In the genomic region with DNA sequence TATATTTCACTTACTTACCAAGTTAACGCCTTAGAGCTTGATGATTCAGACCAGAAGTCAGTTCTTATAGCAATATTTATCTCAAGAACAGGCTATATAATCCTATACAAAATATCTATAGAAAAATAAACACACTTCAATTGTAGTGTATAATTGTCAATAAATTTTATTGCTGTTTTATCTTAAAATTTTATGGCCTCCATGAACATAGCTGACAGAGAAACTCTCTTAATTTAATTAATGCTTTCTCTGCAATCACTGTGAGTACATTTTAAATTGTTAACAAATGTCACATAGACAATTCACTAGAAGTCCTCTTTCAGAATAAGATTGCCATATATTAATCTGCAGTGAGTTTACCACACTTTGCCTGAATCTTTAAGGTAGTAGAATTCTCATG, we compare ENCODE assay signal across 1 cellular context.
TF ChIP-seq lines count a peak whose summit lies in the region.

No MANE protein-coding gene starts in this region.

TF ChIP-seq in HEK293, 187 proteins besides CTCF, POLR2A, EP300 and RAD21 (continued from another document and continues in another):
- TF ChIP-seq, protein P1, sequence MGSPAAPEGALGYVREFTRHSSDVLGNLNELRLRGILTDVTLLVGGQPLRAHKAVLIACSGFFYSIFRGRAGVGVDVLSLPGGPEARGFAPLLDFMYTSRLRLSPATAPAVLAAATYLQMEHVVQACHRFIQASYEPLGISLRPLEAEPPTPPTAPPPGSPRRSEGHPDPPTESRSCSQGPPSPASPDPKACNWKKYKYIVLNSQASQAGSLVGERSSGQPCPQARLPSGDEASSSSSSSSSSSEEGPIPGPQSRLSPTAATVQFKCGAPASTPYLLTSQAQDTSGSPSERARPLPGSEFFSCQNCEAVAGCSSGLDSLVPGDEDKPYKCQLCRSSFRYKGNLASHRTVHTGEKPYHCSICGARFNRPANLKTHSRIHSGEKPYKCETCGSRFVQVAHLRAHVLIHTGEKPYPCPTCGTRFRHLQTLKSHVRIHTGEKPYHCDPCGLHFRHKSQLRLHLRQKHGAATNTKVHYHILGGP (tag by site-specific recombination; IDR thresholded peaks at IDR 0.05) = peak; percentile 82
- TF ChIP-seq ZEB2 (tag by site-specific recombination; IDR thresholded peaks at IDR 0.05) = peak; percentile 64
- TF ChIP-seq, protein P2, sequence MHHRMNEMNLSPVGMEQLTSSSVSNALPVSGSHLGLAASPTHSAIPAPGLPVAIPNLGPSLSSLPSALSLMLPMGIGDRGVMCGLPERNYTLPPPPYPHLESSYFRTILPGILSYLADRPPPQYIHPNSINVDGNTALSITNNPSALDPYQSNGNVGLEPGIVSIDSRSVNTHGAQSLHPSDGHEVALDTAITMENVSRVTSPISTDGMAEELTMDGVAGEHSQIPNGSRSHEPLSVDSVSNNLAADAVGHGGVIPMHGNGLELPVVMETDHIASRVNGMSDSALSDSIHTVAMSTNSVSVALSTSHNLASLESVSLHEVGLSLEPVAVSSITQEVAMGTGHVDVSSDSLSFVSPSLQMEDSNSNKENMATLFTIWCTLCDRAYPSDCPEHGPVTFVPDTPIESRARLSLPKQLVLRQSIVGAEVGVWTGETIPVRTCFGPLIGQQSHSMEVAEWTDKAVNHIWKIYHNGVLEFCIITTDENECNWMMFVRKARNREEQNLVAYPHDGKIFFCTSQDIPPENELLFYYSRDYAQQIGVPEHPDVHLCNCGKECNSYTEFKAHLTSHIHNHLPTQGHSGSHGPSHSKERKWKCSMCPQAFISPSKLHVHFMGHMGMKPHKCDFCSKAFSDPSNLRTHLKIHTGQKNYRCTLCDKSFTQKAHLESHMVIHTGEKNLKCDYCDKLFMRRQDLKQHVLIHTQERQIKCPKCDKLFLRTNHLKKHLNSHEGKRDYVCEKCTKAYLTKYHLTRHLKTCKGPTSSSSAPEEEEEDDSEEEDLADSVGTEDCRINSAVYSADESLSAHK (tag by site-specific recombination; IDR thresholded peaks at IDR 0.05) = peak; percentile 57; the same call in 1 of the 2 replicates
- TF ChIP-seq ZNF433 (tag by site-specific recombination; IDR thresholded peaks at IDR 0.05; ENCODE audit: low read depth) = no peak
- no peak for TF ChIP-seq ZNF324 (tag by site-specific recombination; IDR thresholded peaks at IDR 0.05)
- TF ChIP-seq BCL11B (tag by site-specific recombination; IDR thresholded peaks at IDR 0.05; ENCODE audit: low read depth) = peak; percentile 88
- no peak for TF ChIP-seq ZNF76 (tag by site-specific recombination; IDR thresholded peaks at IDR 0.05; ENCODE audit: borderline replicate concordance, low read depth)
- TF ChIP-seq SP3 (tag by site-specific recombination; IDR thresholded peaks at IDR 0.05) = no peak
- TF ChIP-seq ZNF366 (tag by site-specific recombination; conservative IDR thresholded peaks at IDR 0.05) = peak; percentile 71
- TF ChIP-seq, protein P3, sequence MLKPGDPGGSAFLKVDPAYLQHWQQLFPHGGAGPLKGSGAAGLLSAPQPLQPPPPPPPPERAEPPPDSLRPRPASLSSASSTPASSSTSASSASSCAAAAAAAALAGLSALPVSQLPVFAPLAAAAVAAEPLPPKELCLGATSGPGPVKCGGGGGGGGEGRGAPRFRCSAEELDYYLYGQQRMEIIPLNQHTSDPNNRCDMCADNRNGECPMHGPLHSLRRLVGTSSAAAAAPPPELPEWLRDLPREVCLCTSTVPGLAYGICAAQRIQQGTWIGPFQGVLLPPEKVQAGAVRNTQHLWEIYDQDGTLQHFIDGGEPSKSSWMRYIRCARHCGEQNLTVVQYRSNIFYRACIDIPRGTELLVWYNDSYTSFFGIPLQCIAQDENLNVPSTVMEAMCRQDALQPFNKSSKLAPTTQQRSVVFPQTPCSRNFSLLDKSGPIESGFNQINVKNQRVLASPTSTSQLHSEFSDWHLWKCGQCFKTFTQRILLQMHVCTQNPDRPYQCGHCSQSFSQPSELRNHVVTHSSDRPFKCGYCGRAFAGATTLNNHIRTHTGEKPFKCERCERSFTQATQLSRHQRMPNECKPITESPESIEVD (tag by site-specific recombination; IDR thresholded peaks at IDR 0.05) = peak; percentile 81
- no peak for TF ChIP-seq ZNF791 (tag by site-specific recombination; IDR thresholded peaks at IDR 0.05)
- no peak for TF ChIP-seq MZF1 (tag by site-specific recombination; IDR thresholded peaks at IDR 0.05; ENCODE audit: borderline replicate concordance)
- TF ChIP-seq ZNF658 (tag by site-specific recombination; IDR thresholded peaks at IDR 0.05) = no peak
- no peak for TF ChIP-seq ZNF530 (tag by site-specific recombination; IDR thresholded peaks at IDR 0.05; ENCODE audit: low read depth)
- no peak for TF ChIP-seq ZNF426 (tag by site-specific recombination; IDR thresholded peaks at IDR 0.05)
- TF ChIP-seq, protein P4, sequence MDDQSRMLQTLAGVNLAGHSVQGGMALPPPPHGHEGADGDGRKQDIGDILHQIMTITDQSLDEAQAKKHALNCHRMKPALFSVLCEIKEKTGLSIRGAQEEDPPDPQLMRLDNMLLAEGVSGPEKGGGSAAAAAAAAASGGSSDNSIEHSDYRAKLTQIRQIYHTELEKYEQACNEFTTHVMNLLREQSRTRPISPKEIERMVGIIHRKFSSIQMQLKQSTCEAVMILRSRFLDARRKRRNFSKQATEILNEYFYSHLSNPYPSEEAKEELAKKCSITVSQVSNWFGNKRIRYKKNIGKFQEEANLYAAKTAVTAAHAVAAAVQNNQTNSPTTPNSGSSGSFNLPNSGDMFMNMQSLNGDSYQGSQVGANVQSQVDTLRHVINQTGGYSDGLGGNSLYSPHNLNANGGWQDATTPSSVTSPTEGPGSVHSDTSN (CRISPR knock-in tag; IDR thresholded peaks at IDR 0.05) = no peak
- TF ChIP-seq YY2 (tag by site-specific recombination; IDR thresholded peaks at IDR 0.05) = no peak
- TF ChIP-seq ZNF184 (tag by site-specific recombination; IDR thresholded peaks at IDR 0.05) = no peak
- no peak for TF ChIP-seq ZNF558 (tag by site-specific recombination; IDR thresholded peaks at IDR 0.05)
- peak; percentile 93 for TF ChIP-seq WT1 (tag by site-specific recombination; IDR thresholded peaks at IDR 0.05)
- TF ChIP-seq TRIM28 (IDR thresholded peaks at IDR 0.05; ENCODE audit: borderline replicate concordance, low read length) = no peak
- TF ChIP-seq, protein P5, sequence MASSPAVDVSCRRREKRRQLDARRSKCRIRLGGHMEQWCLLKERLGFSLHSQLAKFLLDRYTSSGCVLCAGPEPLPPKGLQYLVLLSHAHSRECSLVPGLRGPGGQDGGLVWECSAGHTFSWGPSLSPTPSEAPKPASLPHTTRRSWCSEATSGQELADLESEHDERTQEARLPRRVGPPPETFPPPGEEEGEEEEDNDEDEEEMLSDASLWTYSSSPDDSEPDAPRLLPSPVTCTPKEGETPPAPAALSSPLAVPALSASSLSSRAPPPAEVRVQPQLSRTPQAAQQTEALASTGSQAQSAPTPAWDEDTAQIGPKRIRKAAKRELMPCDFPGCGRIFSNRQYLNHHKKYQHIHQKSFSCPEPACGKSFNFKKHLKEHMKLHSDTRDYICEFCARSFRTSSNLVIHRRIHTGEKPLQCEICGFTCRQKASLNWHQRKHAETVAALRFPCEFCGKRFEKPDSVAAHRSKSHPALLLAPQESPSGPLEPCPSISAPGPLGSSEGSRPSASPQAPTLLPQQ (tag by site-specific recombination; IDR thresholded peaks at IDR 0.05) = no peak
- TF ChIP-seq ZNF654 (tag by site-specific recombination; IDR thresholded peaks at IDR 0.05; ENCODE audit: low read depth) = no peak
- TF ChIP-seq, protein P6, sequence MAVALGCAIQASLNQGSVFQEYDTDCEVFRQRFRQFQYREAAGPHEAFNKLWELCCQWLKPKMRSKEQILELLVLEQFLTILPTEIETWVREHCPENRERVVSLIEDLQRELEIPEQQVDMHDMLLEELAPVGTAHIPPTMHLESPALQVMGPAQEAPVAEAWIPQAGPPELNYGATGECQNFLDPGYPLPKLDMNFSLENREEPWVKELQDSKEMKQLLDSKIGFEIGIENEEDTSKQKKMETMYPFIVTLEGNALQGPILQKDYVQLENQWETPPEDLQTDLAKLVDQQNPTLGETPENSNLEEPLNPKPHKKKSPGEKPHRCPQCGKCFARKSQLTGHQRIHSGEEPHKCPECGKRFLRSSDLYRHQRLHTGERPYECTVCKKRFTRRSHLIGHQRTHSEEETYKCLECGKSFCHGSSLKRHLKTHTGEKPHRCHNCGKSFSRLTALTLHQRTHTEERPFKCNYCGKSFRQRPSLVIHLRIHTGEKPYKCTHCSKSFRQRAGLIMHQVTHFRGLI (tag by site-specific recombination; IDR thresholded peaks at IDR 0.05) = no peak
- TF ChIP-seq KLF9 (tag by site-specific recombination; IDR thresholded peaks at IDR 0.05; ENCODE audit: low read depth) = no peak
- TF ChIP-seq SETDB1 (IDR thresholded peaks at IDR 0.05; ENCODE audit: insufficient read length, low read length) = no peak
- TF ChIP-seq, protein P7, sequence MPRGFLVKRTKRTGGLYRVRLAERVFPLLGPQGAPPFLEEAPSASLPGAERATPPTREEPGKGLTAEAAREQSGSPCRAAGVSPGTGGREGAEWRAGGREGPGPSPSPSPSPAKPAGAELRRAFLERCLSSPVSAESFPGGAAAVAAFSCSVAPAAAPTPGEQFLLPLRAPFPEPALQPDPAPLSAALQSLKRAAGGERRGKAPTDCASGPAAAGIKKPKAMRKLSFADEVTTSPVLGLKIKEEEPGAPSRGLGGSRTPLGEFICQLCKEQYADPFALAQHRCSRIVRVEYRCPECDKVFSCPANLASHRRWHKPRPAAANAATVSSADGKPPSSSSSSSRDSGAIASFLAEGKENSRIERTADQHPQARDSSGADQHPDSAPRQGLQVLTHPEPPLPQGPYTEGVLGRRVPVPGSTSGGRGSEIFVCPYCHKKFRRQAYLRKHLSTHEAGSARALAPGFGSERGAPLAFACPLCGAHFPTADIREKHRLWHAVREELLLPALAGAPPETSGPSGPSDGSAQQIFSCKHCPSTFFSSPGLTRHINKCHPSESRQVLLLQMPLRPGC (tag by site-specific recombination; IDR thresholded peaks at IDR 0.05) = 0 out of 2 replicates have a peak, but pooled peaks have one; percentile 44
- no peak for TF ChIP-seq ZNF391 (tag by site-specific recombination; IDR thresholded peaks at IDR 0.05; ENCODE audit: borderline replicate concordance, low read depth)
- no peak for TF ChIP-seq ZNF837 (tag by site-specific recombination; IDR thresholded peaks at IDR 0.05)
- TF ChIP-seq ZNF16 (tag by site-specific recombination; IDR thresholded peaks at IDR 0.05; ENCODE audit: low read depth) = no peak
- TF ChIP-seq, protein P8, sequence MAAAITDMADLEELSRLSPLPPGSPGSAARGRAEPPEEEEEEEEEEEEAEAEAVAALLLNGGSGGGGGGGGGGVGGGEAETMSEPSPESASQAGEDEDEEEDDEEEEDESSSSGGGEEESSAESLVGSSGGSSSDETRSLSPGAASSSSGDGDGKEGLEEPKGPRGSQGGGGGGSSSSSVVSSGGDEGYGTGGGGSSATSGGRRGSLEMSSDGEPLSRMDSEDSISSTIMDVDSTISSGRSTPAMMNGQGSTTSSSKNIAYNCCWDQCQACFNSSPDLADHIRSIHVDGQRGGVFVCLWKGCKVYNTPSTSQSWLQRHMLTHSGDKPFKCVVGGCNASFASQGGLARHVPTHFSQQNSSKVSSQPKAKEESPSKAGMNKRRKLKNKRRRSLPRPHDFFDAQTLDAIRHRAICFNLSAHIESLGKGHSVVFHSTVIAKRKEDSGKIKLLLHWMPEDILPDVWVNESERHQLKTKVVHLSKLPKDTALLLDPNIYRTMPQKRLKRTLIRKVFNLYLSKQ (tag by site-specific recombination; IDR thresholded peaks at IDR 0.05; ENCODE audit: borderline replicate concordance) = no peak
- TF ChIP-seq ZNF394 (tag by site-specific recombination; IDR thresholded peaks at IDR 0.05; ENCODE audit: borderline replicate concordance) = no peak
- TF ChIP-seq ZNF24 (tag by site-specific recombination; IDR thresholded peaks at IDR 0.05) = no peak
- TF ChIP-seq ZNF416 (tag by site-specific recombination; IDR thresholded peaks at IDR 0.05) = no peak
- TF ChIP-seq FEZF1 (tag by site-specific recombination; IDR thresholded peaks at IDR 0.05) = peak; percentile 81
- TF ChIP-seq ZFP69B (tag by site-specific recombination; IDR thresholded peaks at IDR 0.05) = no peak
- TF ChIP-seq, protein P9, sequence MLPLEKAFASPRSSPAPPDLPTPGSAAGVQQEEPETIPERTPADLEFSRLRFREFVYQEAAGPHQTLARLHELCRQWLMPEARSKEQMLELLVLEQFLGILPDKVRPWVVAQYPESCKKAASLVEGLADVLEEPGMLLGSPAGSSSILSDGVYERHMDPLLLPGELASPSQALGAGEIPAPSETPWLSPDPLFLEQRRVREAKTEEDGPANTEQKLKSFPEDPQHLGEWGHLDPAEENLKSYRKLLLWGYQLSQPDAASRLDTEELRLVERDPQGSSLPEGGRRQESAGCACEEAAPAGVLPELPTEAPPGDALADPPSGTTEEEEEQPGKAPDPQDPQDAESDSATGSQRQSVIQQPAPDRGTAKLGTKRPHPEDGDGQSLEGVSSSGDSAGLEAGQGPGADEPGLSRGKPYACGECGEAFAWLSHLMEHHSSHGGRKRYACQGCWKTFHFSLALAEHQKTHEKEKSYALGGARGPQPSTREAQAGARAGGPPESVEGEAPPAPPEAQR (tag by site-specific recombination; IDR thresholded peaks at IDR 0.05) = no peak
- TF ChIP-seq RBAK (tag by site-specific recombination; IDR thresholded peaks at IDR 0.05) = no peak
- TF ChIP-seq OSR2 (tag by site-specific recombination; IDR thresholded peaks at IDR 0.05) = peak; percentile 92
- TF ChIP-seq ZNF610 (tag by site-specific recombination; IDR thresholded peaks at IDR 0.05; ENCODE audit: borderline replicate concordance) = no peak
- TF ChIP-seq, protein P10, sequence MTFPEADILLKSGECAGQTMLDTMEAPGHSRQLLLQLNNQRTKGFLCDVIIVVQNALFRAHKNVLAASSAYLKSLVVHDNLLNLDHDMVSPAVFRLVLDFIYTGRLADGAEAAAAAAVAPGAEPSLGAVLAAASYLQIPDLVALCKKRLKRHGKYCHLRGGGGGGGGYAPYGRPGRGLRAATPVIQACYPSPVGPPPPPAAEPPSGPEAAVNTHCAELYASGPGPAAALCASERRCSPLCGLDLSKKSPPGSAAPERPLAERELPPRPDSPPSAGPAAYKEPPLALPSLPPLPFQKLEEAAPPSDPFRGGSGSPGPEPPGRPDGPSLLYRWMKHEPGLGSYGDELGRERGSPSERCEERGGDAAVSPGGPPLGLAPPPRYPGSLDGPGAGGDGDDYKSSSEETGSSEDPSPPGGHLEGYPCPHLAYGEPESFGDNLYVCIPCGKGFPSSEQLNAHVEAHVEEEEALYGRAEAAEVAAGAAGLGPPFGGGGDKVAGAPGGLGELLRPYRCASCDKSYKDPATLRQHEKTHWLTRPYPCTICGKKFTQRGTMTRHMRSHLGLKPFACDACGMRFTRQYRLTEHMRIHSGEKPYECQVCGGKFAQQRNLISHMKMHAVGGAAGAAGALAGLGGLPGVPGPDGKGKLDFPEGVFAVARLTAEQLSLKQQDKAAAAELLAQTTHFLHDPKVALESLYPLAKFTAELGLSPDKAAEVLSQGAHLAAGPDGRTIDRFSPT (tag by site-specific recombination; IDR thresholded peaks at IDR 0.05) = no peak
- no peak for TF ChIP-seq ZNF248 (tag by site-specific recombination; IDR thresholded peaks at IDR 0.05)
- TF ChIP-seq ZNF274 (IDR thresholded peaks at IDR 0.05; ENCODE audit: low read length) = no peak
- TF ChIP-seq ZNF274 (tag by site-specific recombination; IDR thresholded peaks at IDR 0.05; ENCODE audit: borderline replicate concordance) = no peak
- TF ChIP-seq BCL11A (tag by site-specific recombination; IDR thresholded peaks at IDR 0.05; ENCODE audit: low read depth) = peak; percentile 79
- TF ChIP-seq, protein P11, sequence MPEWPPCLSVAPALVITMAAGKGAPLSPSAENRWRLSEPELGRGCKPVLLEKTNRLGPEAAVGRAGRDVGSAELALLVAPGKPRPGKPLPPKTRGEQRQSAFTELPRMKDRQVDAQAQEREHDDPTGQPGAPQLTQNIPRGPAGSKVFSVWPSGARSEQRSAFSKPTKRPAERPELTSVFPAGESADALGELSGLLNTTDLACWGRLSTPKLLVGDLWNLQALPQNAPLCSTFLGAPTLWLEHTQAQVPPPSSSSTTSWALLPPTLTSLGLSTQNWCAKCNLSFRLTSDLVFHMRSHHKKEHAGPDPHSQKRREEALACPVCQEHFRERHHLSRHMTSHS (tag by site-specific recombination; IDR thresholded peaks at IDR 0.05) = no peak
